6 cellular contexts compared by ENCODE assay signal in genomic region chr4:107167051-107167450, GRCh38.
"Had no signal": no experiment of that assay in that cellular context is flagged by ENCODE, and none has a peak within 500 bp of the region (broad histone marks: within the 10 kb centered on the region; RNA-seq: fewer than 3 reads in every experiment).

No MANE protein-coding gene starts in this region.

- DNase-seq: H9, HCEC 1CT, IMR-90, KG1 had no signal

- H3K4me3 ChIP-seq: GM23338, K562 had no signal

- H3K27ac Mint-ChIP-seq: GM23338, H9 had no signal

- H3K4me1 Mint-ChIP-seq: GM23338, H9 had no signal

- H3K4me3 Mint-ChIP-seq: GM23338, H9 had no signal

- ATAC-seq: GM23338, K562 had no signal
